Comparison of ENCODE assay signal across 23 cellular contexts in genomic region chr12:57450057-57450456, GRCh38. TPM values are rescaled to one million over a fixed set of nuclear protein-coding genes. Genes with fewer than 3 reads are reported as not detected.
A peak's percentile ranks its signal among the peaks of the same experiment; 100 is the strongest.
DNase-seq lines count a peak whose midpoint lies in the region; ATAC-seq, FAIRE-seq and TF ChIP-seq lines count a peak whose summit lies in the region.
"Had no signal": no experiment of that assay in that cellular context is flagged by ENCODE, and none has a peak within 500 bp of the region (broad histone marks: within the 10 kb centered on the region; RNA-seq: fewer than 3 reads in every experiment).

No MANE protein-coding gene starts in this region.

- H2BK12ac ChIP-seq in H1 (ENCODE audit: low read depth, low read length): no peak overlapping the region

- H3K9ac ChIP-seq in H1 (replicated peaks in 1 of 4; ENCODE audit: extremely low read depth in 1 of 4, low read depth in 3 of 4, low read length in 3 of 4): no peak overlapping the region
- peak overlapping the region in 1 of 2 donors; percentile 90 for H3K9ac ChIP-seq in liver (ENCODE audit: low read depth in 1 of 2, low read length in 2 of 2)

- H3K27me3 ChIP-seq in H1 (replicated peaks in 1 of 4; ENCODE audit: control insufficient read depth in 3 of 4, extremely low read depth in 1 of 4, insufficient read depth in 3 of 4, low read length in 3 of 4) (no peaks in the 10 kb centered on the region), liver (ENCODE audit: control insufficient read depth in 4 of 4, insufficient read depth in 4 of 4, low read length in 3 of 4) (no peaks in the 10 kb centered on the region), stomach (peaks cover 0 to 12% (median 0%) of the 10 kb centered on the region in 3 donors), HAP-1 (ENCODE audit: low read depth) (no peaks in the 10 kb centered on the region)

- H3K27ac ChIP-seq in H1 (ENCODE audit: low read depth, low read length) (no peak overlapping the region), liver (ENCODE audit: low read depth in 1 of 2, low read length in 2 of 2) (peak overlapping the region; percentile 79 to 96), stomach (no peak overlapping the region)

- peaks cover 4% of the 10 kb centered on the region in 2 donors for H3K9me3 Mint-ChIP-seq in stimulated activated naive B cell treated with anti-CD40 and anti-IgM and Interleukin-4, amounts not matched to agents 10 μg/mL and 1 μg/mL and 100 μg/mL, for 72 hours
- H3K9me3 Mint-ChIP-seq: CD4-positive, alpha-beta memory T cell; H9; HFFc6 had no signal

- no peaks in the 10 kb centered on the region; the same call in 1 of the 2 replicates for H3K23me2 ChIP-seq in H1 (ENCODE audit: low read depth, low read length)

- H3K36me3 Mint-ChIP-seq in stimulated activated naive B cell treated with anti-CD40 and anti-IgM and Interleukin-4, amounts not matched to agents 10 μg/mL and 1 μg/mL and 100 μg/mL, for 72 hours: peaks cover 7 to 30% of the 10 kb centered on the region in 2 donors
- H3K36me3 Mint-ChIP-seq: CD4-positive, alpha-beta memory T cell had no signal

- no peak for ATAC-seq in stimulated activated naive B cell treated with anti-CD40 and anti-IgM and Interleukin-4, amounts not matched to agents 10 μg/mL and 1 μg/mL and 100 μg/mL, for 72 hours (replicated peaks)
- no peak for ATAC-seq in GM21381 (IDR thresholded peaks at IDR 0.05; ENCODE audit: unreplicated experiment)

- peaks cover 41 to 57% of the 10 kb centered on the region in 2 donors for H3K4me1 Mint-ChIP-seq in stimulated activated naive B cell treated with anti-CD40 and anti-IgM and Interleukin-4, amounts not matched to agents 10 μg/mL and 1 μg/mL and 100 μg/mL, for 72 hours
- H3K4me1 Mint-ChIP-seq: CD4-positive, alpha-beta memory T cell had no signal

- TF ChIP-seq POLR2A in H1 (IDR thresholded peaks at IDR 0.05; ENCODE audit: control extremely low read depth in 1 of 2, low read depth in 2 of 2, low read length in 2 of 2): no peak
- TF ChIP-seq POLR2A in stomach (IDR thresholded peaks at IDR 0.05): no peak

- DNase-seq in H1 (ENCODE audit: low read depth in 1 of 2, low spot score in 2 of 2): no peak
- no peak for DNase-seq in stimulated activated naive B cell treated with anti-CD40 and anti-IgM and Interleukin-4, amounts not matched to agents 10 μg/mL and 1 μg/mL and 100 μg/mL, for 72 hours
- no peak for DNase-seq in stomach
- DNase-seq in HAP-1 (ENCODE audit: low spot score in 2 of 2): no peak
- DNase-seq: C1 segment of cervical spinal cord; Calu3; CD4-positive, alpha-beta memory T cell; COR-L47; DMS53; DMS79 treated with DMSO at 0.1 percent for 48 hours; GF-D8; GM23248; H9; HFFc6 had no signal

- 89% methylated on average over 3 of the region's 3 CpGs; no CpG with 5 or more reads in 1 of the 2 experiments for WGBS in H1 (ENCODE audit: extremely low coverage in 1 of 2, insufficient coverage in 1 of 2, insufficient read length in 1 of 2, insufficient replicate concordance in 2 of 2, low coverage in 1 of 2, low lambda C conversion rate in 2 of 2, missing lambda C conversion rate in 1 of 2), 2 experiments
- 82% methylated on average over 3 of the region's 3 CpGs for WGBS in liver
- 78 to 98% (median 92%) methylated on average over 3 of the region's 3 CpGs for WGBS in stomach, 5 donors

- H2BK15ac ChIP-seq in H1 (ENCODE audit: low read length): peak overlapping the region; percentile 81; the same call in 1 of the 2 replicates

- FAIRE-seq in H1 (lab: Jason Lieb, UNC): no peak
- FAIRE-seq: GM12891, GM18507 had no signal

- no peak overlapping the region for H3K56ac ChIP-seq in H1 (replicated peaks; ENCODE audit: insufficient read length, low read depth, low read length)

- no peak overlapping the region for H3K4ac ChIP-seq in H1 (replicated peaks; ENCODE audit: insufficient read length, low read depth, low read length)

- no peaks in the 10 kb centered on the region for H3K79me1 ChIP-seq in H1 (ENCODE audit: low read depth, low read length)

- intact Hi-C loops in stomach (cut with DNase I; ENCODE audit: low total_unique reads): loop anchor here (5.0 kb wide), 1 partner anchor 143 kb away; no protein-coding TSS in a partner anchor

- H4K8ac ChIP-seq in H1 (ENCODE audit: extremely low read depth, insufficient read depth, low read length): no peak overlapping the region

- no peak overlapping the region for H3K4me3 Mint-ChIP-seq in stimulated activated naive B cell treated with anti-CD40 and anti-IgM and Interleukin-4, amounts not matched to agents 10 μg/mL and 1 μg/mL and 100 μg/mL, for 72 hours
- H3K4me3 Mint-ChIP-seq: H9, HFFc6 had no signal

- H2BK120ac ChIP-seq in H1 (replicated peaks; ENCODE audit: low read depth, low read length): no peak overlapping the region

- no peak for TF ChIP-seq CTCF in H1 (IDR thresholded peaks at IDR 0.05; ENCODE audit: control extremely low read depth in 1 of 3, insufficient read depth in 1 of 3, low read depth in 1 of 3, low read length in 3 of 3)
- no peak for TF ChIP-seq CTCF in liver (IDR thresholded peaks at IDR 0.05; ENCODE audit: low read depth, low read length, missing input control)
- no peak for TF ChIP-seq CTCF in stomach (IDR thresholded peaks at IDR 0.05)

- no peak overlapping the region for H2BK5ac ChIP-seq in H1 (ENCODE audit: low read depth, low read length)

- H3K36me3 ChIP-seq in H1 (ENCODE audit: control insufficient read depth in 2 of 4, insufficient read depth in 4 of 4, low read length in 3 of 4): no peaks in the 10 kb centered on the region
- H3K36me3 ChIP-seq in liver (ENCODE audit: control insufficient read depth in 4 of 4, insufficient read depth in 3 of 4, low read depth in 1 of 4, low read length in 3 of 4): peaks cover 0 to 3% (median under 1%) of the 10 kb centered on the region in 4 donors
- no peaks in the 10 kb centered on the region for H3K36me3 ChIP-seq in stomach
- H3K36me3 ChIP-seq in HAP-1 (replicated peaks): no peaks in the 10 kb centered on the region

- H3K23ac ChIP-seq in H1 (ENCODE audit: insufficient read length): no peak overlapping the region

- H2AK5ac ChIP-seq in H1 (ENCODE audit: low read depth, low read length): no peak overlapping the region

- H3K18ac ChIP-seq in H1 (ENCODE audit: extremely low read depth, low read length): no peak overlapping the region

- no peak overlapping the region for H2BK20ac ChIP-seq in H1 (ENCODE audit: low read length)

- CTCF ChIA-PET in H1 (lab: Charles Lee; ENCODE audit: partially characterized antibody): interaction anchor here (0.9 to 18.5 kb wide), 10 partner anchors 9 to 206 kb away, joined by 3 to 478 read pairs (median 20); partner anchors contain the start of genes ARHGAP9, GLI1, INHBC and MARS1

- in situ Hi-C loops in HAP-1 (cut with MboI; ENCODE audit: low sequenced_read_pairs): no loop called here

- no peak overlapping the region for H4K91ac ChIP-seq in H1 (replicated peaks; ENCODE audit: insufficient read length, low read length)

- H3K27me3 Mint-ChIP-seq in stimulated activated naive B cell treated with anti-CD40 and anti-IgM and Interleukin-4, amounts not matched to agents 10 μg/mL and 1 μg/mL and 100 μg/mL, for 72 hours: no peaks in the 10 kb centered on the region

- no peaks in the 10 kb centered on the region for H3K79me2 ChIP-seq in H1 (ENCODE audit: control insufficient read depth in 1 of 2, insufficient read depth in 2 of 2, low read length in 2 of 2)

- TF ChIP-seq RAD21 in H1 (IDR thresholded peaks at IDR 0.05 in 1 of 2, conservative IDR thresholded peaks at IDR 0.05 in 1 of 2; ENCODE audit: low read depth in 2 of 2, low read length in 2 of 2) (no peak), liver (IDR thresholded peaks at IDR 0.05) (no peak)

- POLR2A ChIA-PET in H1 (lab: Charles Lee; ENCODE audit: partially characterized antibody): interaction anchor here (0.9 to 11.2 kb wide), 3 partner anchors 9 to 206 kb away, joined by 3 to 168 read pairs (median 3); partner anchors contain the start of genes INHBC and R3HDM2

- no peak overlapping the region for H3K14ac ChIP-seq in H1 (ENCODE audit: insufficient read length)

- H4K20me1 ChIP-seq in H1 (replicated peaks in 1 of 2; ENCODE audit: control insufficient read depth in 1 of 2, insufficient read depth in 2 of 2, low read length in 2 of 2): no peaks in the 10 kb centered on the region

- no peak for TF ChIP-seq EP300 in H1 (IDR thresholded peaks at IDR 0.05; ENCODE audit: borderline replicate concordance in 1 of 2, low read depth in 2 of 2, low read length in 2 of 2)
- TF ChIP-seq EP300 in stomach (IDR thresholded peaks at IDR 0.05): no peak

- H3K4me2 ChIP-seq in H1 (ENCODE audit: insufficient read depth in 1 of 2, low read depth in 2 of 2, low read length in 2 of 2): no peak overlapping the region

- no peak overlapping the region for H2AFZ ChIP-seq in H1 (ENCODE audit: low read length)

- no peaks in the 10 kb centered on the region for H3K9me3 ChIP-seq in H1 (ENCODE audit: insufficient read depth in 2 of 2, low read depth in 1 of 2, low read length in 1 of 2)
- H3K9me3 ChIP-seq in liver (ENCODE audit: control insufficient read depth in 4 of 4, low read length in 3 of 4): no peaks in the 10 kb centered on the region
- no peaks in the 10 kb centered on the region for H3K9me3 ChIP-seq in stomach
- no peaks in the 10 kb centered on the region; the same call in 1 of the 2 replicates for H3K9me3 ChIP-seq in HAP-1

- H3K4me3 ChIP-seq in H1 (ENCODE audit: extremely low read depth in 1 of 4, insufficient read depth in 2 of 4, low read depth in 3 of 4, low read length in 4 of 4): no peak overlapping the region
- H3K4me3 ChIP-seq in liver (ENCODE audit: low read depth in 1 of 3, low read length in 3 of 3): no peak overlapping the region
- H3K4me3 ChIP-seq in stomach: no peak overlapping the region
- no peak overlapping the region for H3K4me3 ChIP-seq in HAP-1
- H3K4me3 ChIP-seq: GM23248 had no signal

- peak overlapping the region; percentile 85 for H3K27ac Mint-ChIP-seq in stimulated activated naive B cell treated with anti-CD40 and anti-IgM and Interleukin-4, amounts not matched to agents 10 μg/mL and 1 μg/mL and 100 μg/mL, for 72 hours
- H3K27ac Mint-ChIP-seq: H9 had no signal

- H3K4me1 ChIP-seq in H1 (replicated peaks in 1 of 4; ENCODE audit: control insufficient read depth in 3 of 4, insufficient read depth in 4 of 4, low read length in 3 of 4) (peaks cover 0 to 11% (median 6%) of the 10 kb centered on the region in 4 experiments; a peak in 6 of 7 replicates), liver (ENCODE audit: control insufficient read depth in 4 of 4, insufficient read depth in 4 of 4, low read length in 3 of 4) (peaks cover 14 to 53% (median 40%) of the 10 kb centered on the region in 4 donors), stomach (peaks cover 0 to 9% (median 3%) of the 10 kb centered on the region in 4 donors), HAP-1 (peaks cover 4% of the 10 kb centered on the region)

- H4K5ac ChIP-seq in H1 (ENCODE audit: insufficient read length, low read depth, low read length): no peak overlapping the region

RNA-seq across cellular contexts. Expression of gene INHBE, which starts 5.0 kb away (rescaled TPM):
- total RNA-seq in H1 (2021; fragmentation: NEBNext Ultra II Directional; extraction: Animal tissue kit (Norgen Biotek cat#: 25700)): 7.0 and 10.2 TPM in 2 replicates
- polyA plus RNA-seq in H1 (2011; rRNA removed) (18.8 and 31.9 TPM in 2 replicates), liver (100 to 1,000 TPM in 1 of 2 donors, 10 to 100 TPM in 1; 82.5 to 137 TPM), stomach (not detected)
- polyA plus RNA-seq in H1 (2011; cell fraction: cytosol; rRNA removed): 30.8 TPM
- 31.1 TPM for polyA plus RNA-seq in H1 (2011; cell fraction: nucleus; rRNA removed)
- polyA plus RNA-seq in H1 (2012, experiment 1 of 2): 10.8 to 13.7 TPM (median 12.5 TPM) in 4 replicates
- 11.1 TPM for polyA plus RNA-seq in H1 (2012, experiment 2 of 2)
- 9.0 TPM for polyA plus RNA-seq in H1 (2013, experiment 1 of 2)
- polyA plus RNA-seq in H1 (2013, experiment 2 of 2): 10.3 TPM
- 16.4 and 33.1 TPM in 2 replicates for polyA minus RNA-seq in H1 (2011; rRNA and poly(A)+ RNA removed)
- 17.2 TPM for polyA minus RNA-seq in H1 (2011; cell fraction: cytosol; rRNA and poly(A)+ RNA removed)
- 12.8 TPM for polyA minus RNA-seq in H1 (2011; cell fraction: nucleus; rRNA and poly(A)+ RNA removed)
- total RNA-seq in liver (100 to 1,000 TPM in 1 of 2 donors, 10 to 100 TPM in 1; 17.6 to 181 TPM), stomach (not detected)
- total RNA-seq: CD4-positive, alpha-beta memory T cell had no signal
- polyA plus RNA-seq: CD4-positive, alpha-beta memory T cell had no signal

RNA-seq across cellular contexts. Expression of gene GLI1, which starts 9.5 kb away (rescaled TPM):
- total RNA-seq in H1 (2021; fragmentation: NEBNext Ultra II Directional; extraction: Animal tissue kit (Norgen Biotek cat#: 25700)): 20.6 and 23.5 TPM in 2 replicates
- polyA plus RNA-seq in H1 (2011; rRNA removed) (25.3 and 31.0 TPM in 2 replicates), liver (under 1 TPM; 0.23 to 0.44 TPM), stomach (1 to 10 TPM in 2 of 3 donors, under 1 TPM in 1; 0.53 to 2.7 (median 1.7) TPM)
- polyA plus RNA-seq in H1 (2011; cell fraction: cytosol; rRNA removed): 24.6 TPM
- polyA plus RNA-seq in H1 (2011; cell fraction: nucleus; rRNA removed): 86.7 TPM
- polyA plus RNA-seq in H1 (2012, experiment 1 of 2): 19.9 to 24.3 TPM (median 22.0 TPM) in 4 replicates
- polyA plus RNA-seq in H1 (2012, experiment 2 of 2): 14.8 TPM
- polyA plus RNA-seq in H1 (2013, experiment 1 of 2): 17.8 TPM
- polyA plus RNA-seq in H1 (2013, experiment 2 of 2): 16.1 TPM
- polyA minus RNA-seq in H1 (2011; rRNA and poly(A)+ RNA removed): 25.1 and 28.1 TPM in 2 replicates
- polyA minus RNA-seq in H1 (2011; cell fraction: cytosol; rRNA and poly(A)+ RNA removed): 16.2 TPM
- 30.0 TPM for polyA minus RNA-seq in H1 (2011; cell fraction: nucleus; rRNA and poly(A)+ RNA removed)
- total RNA-seq in liver (under 1 TPM; 0.09 to 0.25 TPM), stomach (1 to 10 TPM in 1 of 5 donors, under 1 TPM in 4; 0.14 to 4.0 (median 0.58) TPM)
- polyA plus RNA-seq: CD4-positive, alpha-beta memory T cell had no signal

RNA-seq across cellular contexts. Expression of gene INHBC, which starts 15.5 kb away (rescaled TPM):
- total RNA-seq in H1 (2021; fragmentation: NEBNext Ultra II Directional; extraction: Animal tissue kit (Norgen Biotek cat#: 25700)): not detected in 2 replicates
- polyA plus RNA-seq in H1 (2011; rRNA removed) (0.15 and 0.30 TPM in 2 replicates), liver (100 to 1,000 TPM in 1 of 2 donors, 10 to 100 TPM in 1; 71.0 to 134 TPM), stomach (not detected)
- polyA plus RNA-seq in H1 (2011; cell fraction: cytosol; rRNA removed): 0.12 TPM
- 0.26 TPM for polyA plus RNA-seq in H1 (2011; cell fraction: nucleus; rRNA removed)
- polyA plus RNA-seq in H1 (2012, experiment 1 of 2): 0.51 to 0.74 TPM (median 0.59 TPM) in 4 replicates
- polyA plus RNA-seq in H1 (2012, experiment 2 of 2): 0.08 TPM
- polyA plus RNA-seq in H1 (2013, experiment 1 of 2): 0.06 TPM
- polyA plus RNA-seq in H1 (2013, experiment 2 of 2): 0.06 TPM
- polyA minus RNA-seq in H1 (2011; rRNA and poly(A)+ RNA removed): 0.07 and 0.28 TPM in 2 replicates
- not detected for polyA minus RNA-seq in H1 (2011; cell fraction: cytosol; rRNA and poly(A)+ RNA removed)
- not detected for polyA minus RNA-seq in H1 (2011; cell fraction: nucleus; rRNA and poly(A)+ RNA removed)
- total RNA-seq in liver (100 to 1,000 TPM in 1 of 2 donors, 1 to 10 TPM in 1; 2.8 to 102 TPM), stomach (under 1 TPM in 1 of 5 donors, not detected in 4; 0.37 TPM)
- total RNA-seq: A172; A673; Calu3; CD4-positive, alpha-beta memory T cell; Daoy; G401; GM23248; H4; H9; HFFc6 had no signal
- polyA plus RNA-seq: CD4-positive, alpha-beta memory T cell; GM23248 had no signal

RNA-seq across cellular contexts. Expression of gene R3HDM2, which starts 19.2 kb away (rescaled TPM):
- 23.7 and 27.0 TPM in 2 replicates for total RNA-seq in H1 (2021; fragmentation: NEBNext Ultra II Directional; extraction: Animal tissue kit (Norgen Biotek cat#: 25700))
- 25.6 and 37.1 TPM in 2 replicates for polyA plus RNA-seq in H1 (2011; rRNA removed)
- 16.0 TPM for polyA plus RNA-seq in H1 (2011; cell fraction: cytosol; rRNA removed)
- polyA plus RNA-seq in H1 (2011; cell fraction: nucleus; rRNA removed): 73.0 TPM
- polyA plus RNA-seq in H1 (2012, experiment 1 of 2): 20.7 to 26.7 TPM (median 23.3 TPM) in 4 replicates
- 5.2 TPM for polyA plus RNA-seq in H1 (2012, experiment 2 of 2)
- polyA plus RNA-seq in H1 (2013, experiment 1 of 2): 21.6 TPM
- polyA plus RNA-seq in H1 (2013, experiment 2 of 2): 17.4 TPM
- 23.3 and 26.0 TPM in 2 replicates for polyA minus RNA-seq in H1 (2011; rRNA and poly(A)+ RNA removed)
- 17.4 TPM for polyA minus RNA-seq in H1 (2011; cell fraction: cytosol; rRNA and poly(A)+ RNA removed)
- 33.8 TPM for polyA minus RNA-seq in H1 (2011; cell fraction: nucleus; rRNA and poly(A)+ RNA removed)
- 10 to 100 TPM in 1 of 2 donors, 1 to 10 TPM in 1; 7.4 to 28.9 TPM for total RNA-seq in liver
- polyA plus RNA-seq in liver: 10 to 100 TPM; 11.2 to 19.0 TPM
- total RNA-seq in stomach: 10 to 100 TPM; 22.8 to 64.3 (median 30.5) TPM
- polyA plus RNA-seq in stomach: 10 to 100 TPM; 12.4 to 18.6 (median 13.9) TPM

RNA-seq across cellular contexts. Expression of gene ARHGAP9, which starts 29.6 kb away (rescaled TPM):
- total RNA-seq in H1 (2021; fragmentation: NEBNext Ultra II Directional; extraction: Animal tissue kit (Norgen Biotek cat#: 25700)): 2.3 and 3.2 TPM in 2 replicates
- polyA plus RNA-seq in H1 (2011; rRNA removed) (6.0 and 7.0 TPM in 2 replicates), liver (1 to 10 TPM; 3.0 to 6.5 TPM), stomach (10 to 100 TPM in 1 of 3 donors, 1 to 10 TPM in 2; 5.8 to 11.1 (median 7.5) TPM)
- 5.3 TPM for polyA plus RNA-seq in H1 (2011; cell fraction: cytosol; rRNA removed)
- polyA plus RNA-seq in H1 (2011; cell fraction: nucleus; rRNA removed): 13.6 TPM
- polyA plus RNA-seq in H1 (2012, experiment 1 of 2): 3.4 to 4.9 TPM (median 4.3 TPM) in 4 replicates
- polyA plus RNA-seq in H1 (2012, experiment 2 of 2): 4.3 TPM
- 3.3 TPM for polyA plus RNA-seq in H1 (2013, experiment 1 of 2)
- polyA plus RNA-seq in H1 (2013, experiment 2 of 2): 3.0 TPM
- polyA minus RNA-seq in H1 (2011; rRNA and poly(A)+ RNA removed): 2.5 and 4.9 TPM in 2 replicates
- 1.8 TPM for polyA minus RNA-seq in H1 (2011; cell fraction: cytosol; rRNA and poly(A)+ RNA removed)
- polyA minus RNA-seq in H1 (2011; cell fraction: nucleus; rRNA and poly(A)+ RNA removed): 2.7 TPM
- total RNA-seq in liver (10 to 100 TPM in 1 of 2 donors, 1 to 10 TPM in 1; 7.7 to 12.0 TPM), stomach (10 to 100 TPM in 1 of 5 donors, 1 to 10 TPM in 3, not detected in 1; 2.3 to 28.1 (median 5.8) TPM)
- total RNA-seq: Calu3, G401, H4 had no signal

Comparison
In these comparisons a context has a peak if more than half of its experiments do, and no peak if none do; other contexts are left out.
1. H3K27ac ChIP-seq: peak in liver (2 of 2); none in H1 (single experiment) and stomach (0 of 5).